ENCODE assay signal across 1 cellular context in the genomic region with DNA sequence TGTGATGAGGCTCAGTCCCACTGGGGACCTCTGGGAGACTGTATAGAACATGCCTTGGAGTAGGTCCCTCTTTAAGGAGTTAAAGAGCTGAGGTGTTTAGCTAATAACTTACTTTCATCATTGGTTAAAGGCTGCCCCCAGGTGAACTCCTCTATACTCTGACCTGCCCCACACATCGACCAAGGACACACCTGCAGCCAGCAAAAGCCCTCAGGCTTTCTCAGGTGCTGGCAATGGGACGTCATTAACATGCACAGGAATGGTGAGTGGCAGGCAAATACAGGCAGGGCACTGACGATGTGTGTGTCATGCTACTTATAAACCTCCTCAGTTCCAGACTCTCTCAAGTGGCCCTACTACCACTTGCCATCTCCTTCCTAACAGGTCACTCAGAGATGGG.
TF ChIP-seq lines count a peak whose summit lies in the region.

No MANE protein-coding gene starts in this region.

TF ChIP-seq in H1, 55 proteins besides CTCF, POLR2A, EP300 and RAD21:
- TF ChIP-seq, protein P1, sequence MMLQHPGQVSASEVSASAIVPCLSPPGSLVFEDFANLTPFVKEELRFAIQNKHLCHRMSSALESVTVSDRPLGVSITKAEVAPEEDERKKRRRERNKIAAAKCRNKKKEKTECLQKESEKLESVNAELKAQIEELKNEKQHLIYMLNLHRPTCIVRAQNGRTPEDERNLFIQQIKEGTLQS (IDR thresholded peaks at IDR 0.05; ENCODE audit: insufficient read depth, low read depth, low read length), result no peak
- no peak for TF ChIP-seq SUZ12 (IDR thresholded peaks at IDR 0.05; ENCODE audit: low read length)
- no peak for TF ChIP-seq KDM1A (IDR thresholded peaks at IDR 0.05; ENCODE audit: borderline replicate concordance, low read length)
- TF ChIP-seq, protein P2, sequence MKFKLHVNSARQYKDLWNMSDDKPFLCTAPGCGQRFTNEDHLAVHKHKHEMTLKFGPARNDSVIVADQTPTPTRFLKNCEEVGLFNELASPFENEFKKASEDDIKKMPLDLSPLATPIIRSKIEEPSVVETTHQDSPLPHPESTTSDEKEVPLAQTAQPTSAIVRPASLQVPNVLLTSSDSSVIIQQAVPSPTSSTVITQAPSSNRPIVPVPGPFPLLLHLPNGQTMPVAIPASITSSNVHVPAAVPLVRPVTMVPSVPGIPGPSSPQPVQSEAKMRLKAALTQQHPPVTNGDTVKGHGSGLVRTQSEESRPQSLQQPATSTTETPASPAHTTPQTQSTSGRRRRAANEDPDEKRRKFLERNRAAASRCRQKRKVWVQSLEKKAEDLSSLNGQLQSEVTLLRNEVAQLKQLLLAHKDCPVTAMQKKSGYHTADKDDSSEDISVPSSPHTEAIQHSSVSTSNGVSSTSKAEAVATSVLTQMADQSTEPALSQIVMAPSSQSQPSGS (IDR thresholded peaks at IDR 0.05; ENCODE audit: low read length), result no peak
- TF ChIP-seq SIRT6 (IDR thresholded peaks at IDR 0.05; ENCODE audit: low read length), result no peak
- no peak for TF ChIP-seq SIX5 (IDR thresholded peaks at IDR 0.05; ENCODE audit: low read depth, low read length)
- TF ChIP-seq TCF12 (IDR thresholded peaks at IDR 0.05; ENCODE audit: low read depth, low read length), result no peak
- TF ChIP-seq NRF1 (IDR thresholded peaks at IDR 0.05; ENCODE audit: low read depth, low read length), result no peak
- no peak for TF ChIP-seq CBX8 (IDR thresholded peaks at IDR 0.05; ENCODE audit: borderline replicate concordance, low read depth, low read length)
- no peak for TF ChIP-seq RFX5 (IDR thresholded peaks at IDR 0.05; ENCODE audit: borderline replicate concordance, low read depth, low read length)
- no peak for TF ChIP-seq CREB1 (IDR thresholded peaks at IDR 0.05)
- no peak for TF ChIP-seq HDAC6 (IDR thresholded peaks at IDR 0.05; ENCODE audit: low read depth, low read length)
- TF ChIP-seq EGR1 (IDR thresholded peaks at IDR 0.05; ENCODE audit: borderline replicate concordance, low read depth, low read length), result no peak
- TF ChIP-seq SAP30 (IDR thresholded peaks at IDR 0.05; ENCODE audit: insufficient read depth, insufficient replicate concordance, low read length), result no peak
- TF ChIP-seq NANOG (IDR thresholded peaks at IDR 0.05; ENCODE audit: insufficient read depth, low read depth, low read length, poor library complexity, severe bottlenecking), result no peak
- TF ChIP-seq BRCA1 (IDR thresholded peaks at IDR 0.05; ENCODE audit: low read depth, low read length), result no peak
- TF ChIP-seq CTBP2 (IDR thresholded peaks at IDR 0.05; ENCODE audit: borderline replicate concordance, insufficient read depth, insufficient read length, low read length), result no peak
- TF ChIP-seq SP1 (IDR thresholded peaks at IDR 0.05; ENCODE audit: low read depth, low read length), result no peak
- no peak for TF ChIP-seq HDAC2 (IDR thresholded peaks at IDR 0.05; ENCODE audit: borderline replicate concordance in 1 of 2, low read depth in 2 of 2, low read length in 2 of 2)
